ENCODE assay signal across 8 cellular contexts in genomic region chr7:139016931-139017511, GRCh38. TPM values are rescaled to one million over a fixed set of nuclear protein-coding genes. Genes with fewer than 3 reads are reported as not detected.
DNase-seq lines count a peak whose midpoint lies in the region; ATAC-seq and TF ChIP-seq lines count a peak whose summit lies in the region.

No MANE protein-coding gene starts in this region.

- H3K4me1 ChIP-seq in gastroesophageal sphincter: no peaks in the 10 kb centered on the region
- no peaks in the 10 kb centered on the region for H3K4me1 ChIP-seq in aorta (ENCODE audit: control insufficient read depth in 1 of 2, insufficient read depth in 2 of 2, low read length in 2 of 2)

- TF ChIP-seq EP300 in gastroesophageal sphincter (IDR thresholded peaks at IDR 0.05): no peak

- DNase-seq in GM03348 (ENCODE audit: low spot score): peak; percentile 88
- peak; percentile 61 for DNase-seq in H4 (ENCODE audit: low spot score)
- DNase-seq in MG63: peak; percentile 51
- peak; percentile 14 for DNase-seq in SIG-M5 (lab: John Stamatoyannopoulos, UW)
- peak; percentile 35 for DNase-seq in activated effector memory CD4-positive, alpha-beta T cell treated with Interleukin-2 at 50 U/mL for 16 hours
- peak; percentile 31 to 92 (median 66) for DNase-seq in posterior cingulate gyrus
- peak in 1 of 2 donors; percentile 68 for DNase-seq in aorta

- H3K36me3 ChIP-seq in MG63: peaks cover 4% of the 10 kb centered on the region
- H3K36me3 ChIP-seq in gastroesophageal sphincter: peaks cover 0 to 4% of the 10 kb centered on the region in 2 donors
- H3K36me3 ChIP-seq in aorta (ENCODE audit: control insufficient read depth in 1 of 2, insufficient read depth in 2 of 2, low read length in 1 of 2): no peaks in the 10 kb centered on the region

- no peaks in the 10 kb centered on the region for H3K9me3 ChIP-seq in MG63
- no peaks in the 10 kb centered on the region for H3K9me3 ChIP-seq in gastroesophageal sphincter
- H3K9me3 ChIP-seq in aorta (ENCODE audit: control insufficient read depth, low read length): no peaks in the 10 kb centered on the region

- ATAC-seq in gastroesophageal sphincter: peak; percentile 71
- ATAC-seq in aorta (ENCODE audit: low FRiP score): peak; percentile 60

- H3K4me3 ChIP-seq in MG63 (no peak overlapping the region), gastroesophageal sphincter (no peak overlapping the region), aorta (ENCODE audit: low read length in 2 of 2) (no peak overlapping the region)

- intact Hi-C loops in posterior cingulate gyrus (cut with DNase I) (loop anchor here (1.0 kb wide), 1 partner anchor 58 kb away; no protein-coding TSS in a partner anchor), aorta (cut with DNase I) (loop anchor here in 1 of 2 donors (5.0 kb wide), 1 partner anchor 60 kb away; no protein-coding TSS in a partner anchor)

- WGBS in gastroesophageal sphincter (ENCODE audit: low coverage in 1 of 2), 2 donors: 21 to 31% methylated on average over 6 to 7 of the region's 7 CpGs
- WGBS in aorta, 2 donors: 25 to 27% methylated on average over 7 of the region's 7 CpGs

- no peak for TF ChIP-seq POLR2A in gastroesophageal sphincter (IDR thresholded peaks at IDR 0.05)

- no peak overlapping the region for H3K27ac ChIP-seq in gastroesophageal sphincter
- H3K27ac ChIP-seq in aorta (ENCODE audit: low read depth in 1 of 2, low read length in 2 of 2): no peak overlapping the region

- TF ChIP-seq CTCF in gastroesophageal sphincter (IDR thresholded peaks at IDR 0.05): peak; percentile 8 to 64 (median 40)

- H3K27me3 ChIP-seq in MG63 (no peaks in the 10 kb centered on the region), gastroesophageal sphincter (peaks cover 4% of the 10 kb centered on the region), aorta (ENCODE audit: control insufficient read depth in 1 of 2, insufficient read depth in 2 of 2, low read length in 1 of 2) (no peaks in the 10 kb centered on the region)

RNA-seq across cellular contexts. Expression of gene ZC3HAV1L, which starts 18.8 kb away (rescaled TPM):
- total RNA-seq in H4 (2014; rRNA removed; shearing (Covaris generic)): 0.29 and 2.4 TPM in 2 replicates
- total RNA-seq in MG63 (2014; rRNA removed; shearing (Covaris generic); ENCODE audit: low replicate concordance): 3.5 and 4.3 TPM in 2 replicates
- total RNA-seq in gastroesophageal sphincter (10 to 100 TPM in 2 of 4 donors, 1 to 10 TPM in 2; 7.3 to 12.4 (median 10.2) TPM), aorta (10 to 100 TPM in 1 of 2 donors, 1 to 10 TPM in 1; 6.9 to 17.5 TPM)
- 1 to 10 TPM in 1 of 2 donors, under 1 TPM in 1; 0.51 to 1.1 TPM for polyA plus RNA-seq in aorta

RNA-seq across cellular contexts. Expression of gene KIAA1549, which starts 35.8 kb away (rescaled TPM):
- 2.5 and 3.3 TPM in 2 replicates for total RNA-seq in H4 (2014; rRNA removed; shearing (Covaris generic))
- 0.57 and 1.1 TPM in 2 replicates for total RNA-seq in MG63 (2014; rRNA removed; shearing (Covaris generic); ENCODE audit: low replicate concordance)
- total RNA-seq in gastroesophageal sphincter: 1 to 10 TPM in 3 of 4 donors, under 1 TPM in 1; 0.93 to 3.8 (median 2.0) TPM
- 1 to 10 TPM; 1.0 to 2.8 TPM for total RNA-seq in aorta
- under 1 TPM; 0.13 to 0.15 TPM for polyA plus RNA-seq in aorta
